1 cellular context compared by ENCODE assay signal in the genomic region with DNA sequence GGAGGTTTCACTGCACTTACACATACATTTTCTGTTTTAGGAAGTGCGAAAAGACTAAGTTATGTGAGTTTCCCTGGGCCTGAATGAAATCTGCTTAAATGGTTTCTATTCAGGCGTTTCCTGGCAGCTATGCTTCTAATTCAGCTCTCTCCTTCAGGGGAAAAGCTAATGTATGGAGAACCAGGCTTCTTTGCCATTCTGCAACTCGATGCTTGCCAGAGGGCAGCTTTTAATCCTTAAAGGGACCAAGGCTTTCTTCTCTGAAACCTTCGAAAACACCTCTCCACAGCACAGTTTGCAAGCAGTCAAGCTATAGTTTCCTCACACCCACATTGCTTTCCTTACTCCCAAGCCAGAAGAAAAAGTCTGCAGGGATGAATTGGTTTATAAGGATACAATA.
TF ChIP-seq lines count a peak whose summit lies in the region.

No MANE protein-coding gene starts in this region.

TF ChIP-seq in HepG2, 621 proteins besides CTCF, POLR2A, EP300 and RAD21:
- TF ChIP-seq, protein P1, sequence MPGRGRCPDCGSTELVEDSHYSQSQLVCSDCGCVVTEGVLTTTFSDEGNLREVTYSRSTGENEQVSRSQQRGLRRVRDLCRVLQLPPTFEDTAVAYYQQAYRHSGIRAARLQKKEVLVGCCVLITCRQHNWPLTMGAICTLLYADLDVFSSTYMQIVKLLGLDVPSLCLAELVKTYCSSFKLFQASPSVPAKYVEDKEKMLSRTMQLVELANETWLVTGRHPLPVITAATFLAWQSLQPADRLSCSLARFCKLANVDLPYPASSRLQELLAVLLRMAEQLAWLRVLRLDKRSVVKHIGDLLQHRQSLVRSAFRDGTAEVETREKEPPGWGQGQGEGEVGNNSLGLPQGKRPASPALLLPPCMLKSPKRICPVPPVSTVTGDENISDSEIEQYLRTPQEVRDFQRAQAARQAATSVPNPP (CRISPR knock-in tag; IDR thresholded peaks at IDR 0.05), result no peak
- no peak for TF ChIP-seq HMG20A (CRISPR knock-in tag; IDR thresholded peaks at IDR 0.05; ENCODE audit: borderline replicate concordance)
- TF ChIP-seq ZNF451 (CRISPR knock-in tag; IDR thresholded peaks at IDR 0.05), result no peak
- TF ChIP-seq, protein P2, sequence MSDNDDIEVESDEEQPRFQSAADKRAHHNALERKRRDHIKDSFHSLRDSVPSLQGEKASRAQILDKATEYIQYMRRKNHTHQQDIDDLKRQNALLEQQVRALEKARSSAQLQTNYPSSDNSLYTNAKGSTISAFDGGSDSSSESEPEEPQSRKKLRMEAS (IDR thresholded peaks at IDR 0.05), result no peak
- no peak for TF ChIP-seq SMAD1 (CRISPR knock-in tag; IDR thresholded peaks at IDR 0.05; ENCODE audit: borderline replicate concordance, low read depth)
- TF ChIP-seq SRF (IDR thresholded peaks at IDR 0.05; ENCODE audit: low read depth, low read length), result no peak
- TF ChIP-seq FOSL1 (CRISPR knock-in tag; IDR thresholded peaks at IDR 0.05; ENCODE audit: borderline replicate concordance), result no peak
- TF ChIP-seq, protein P3, sequence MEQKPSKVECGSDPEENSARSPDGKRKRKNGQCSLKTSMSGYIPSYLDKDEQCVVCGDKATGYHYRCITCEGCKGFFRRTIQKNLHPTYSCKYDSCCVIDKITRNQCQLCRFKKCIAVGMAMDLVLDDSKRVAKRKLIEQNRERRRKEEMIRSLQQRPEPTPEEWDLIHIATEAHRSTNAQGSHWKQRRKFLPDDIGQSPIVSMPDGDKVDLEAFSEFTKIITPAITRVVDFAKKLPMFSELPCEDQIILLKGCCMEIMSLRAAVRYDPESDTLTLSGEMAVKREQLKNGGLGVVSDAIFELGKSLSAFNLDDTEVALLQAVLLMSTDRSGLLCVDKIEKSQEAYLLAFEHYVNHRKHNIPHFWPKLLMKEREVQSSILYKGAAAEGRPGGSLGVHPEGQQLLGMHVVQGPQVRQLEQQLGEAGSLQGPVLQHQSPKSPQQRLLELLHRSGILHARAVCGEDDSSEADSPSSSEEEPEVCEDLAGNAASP (CRISPR knock-in tag; IDR thresholded peaks at IDR 0.05; ENCODE audit: borderline replicate concordance), result no peak
- no peak for TF ChIP-seq NR1H2 (CRISPR knock-in tag; IDR thresholded peaks at IDR 0.05; ENCODE audit: borderline replicate concordance, low read depth)
- no peak for TF ChIP-seq CHD2 (IDR thresholded peaks at IDR 0.05; ENCODE audit: low read depth, low read length)
- no peak for TF ChIP-seq NFE2L2 (IDR thresholded peaks at IDR 0.05; ENCODE audit: low read length)
- TF ChIP-seq FOXO1 (CRISPR knock-in tag; IDR thresholded peaks at IDR 0.05), result no peak
- TF ChIP-seq, protein P4, sequence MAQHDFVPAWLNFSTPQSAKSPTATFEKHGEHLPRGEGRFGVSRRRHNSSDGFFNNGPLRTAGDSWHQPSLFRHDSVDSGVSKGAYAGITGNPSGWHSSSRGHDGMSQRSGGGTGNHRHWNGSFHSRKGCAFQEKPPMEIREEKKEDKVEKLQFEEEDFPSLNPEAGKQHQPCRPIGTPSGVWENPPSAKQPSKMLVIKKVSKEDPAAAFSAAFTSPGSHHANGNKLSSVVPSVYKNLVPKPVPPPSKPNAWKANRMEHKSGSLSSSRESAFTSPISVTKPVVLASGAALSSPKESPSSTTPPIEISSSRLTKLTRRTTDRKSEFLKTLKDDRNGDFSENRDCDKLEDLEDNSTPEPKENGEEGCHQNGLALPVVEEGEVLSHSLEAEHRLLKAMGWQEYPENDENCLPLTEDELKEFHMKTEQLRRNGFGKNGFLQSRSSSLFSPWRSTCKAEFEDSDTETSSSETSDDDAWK (CRISPR knock-in tag; IDR thresholded peaks at IDR 0.05), result no peak
- TF ChIP-seq EHMT2 (IDR thresholded peaks at IDR 0.05; ENCODE audit: borderline replicate concordance, low read depth, low read length), result no peak
TF ChIP-seq in HepG2: peak in this region for 0.
